1 cellular context compared by ENCODE assay signal in genomic region chr22:31895317-31896133, GRCh38.
TF ChIP-seq lines count a peak whose summit lies in the region.

No MANE protein-coding gene starts in this region.

TF ChIP-seq in K562, 482 proteins besides CTCF, POLR2A, EP300 and RAD21 (continued from another document and continues in another):
- TF ChIP-seq ZBTB2 (IDR thresholded peaks at IDR 0.05) (peak; percentile 57; the same call in 1 of the 2 replicates), GTF3C2 (IDR thresholded peaks at IDR 0.05; ENCODE audit: borderline replicate concordance, extremely low read depth, insufficient read length) (no peak), CCNT2 (IDR thresholded peaks at IDR 0.05; ENCODE audit: borderline replicate concordance, extremely low read depth, insufficient read length, low read depth, low read length) (peak; percentile 78), NCOA2 (IDR thresholded peaks at IDR 0.05; ENCODE audit: partially characterized antibody in 2 of 2) (peak in 1 of 2 experiments; percentile 18), HMBOX1 (IDR thresholded peaks at IDR 0.05) (peak; percentile 98), ZBTB1 (CRISPR knock-in tag; IDR thresholded peaks at IDR 0.05; ENCODE audit: borderline replicate concordance, low read depth) (no peak), HCFC1 (IDR thresholded peaks at IDR 0.05; ENCODE audit: low read depth, low read length) (no peak), DNMT1 (IDR thresholded peaks at IDR 0.05) (no peak), CBX5 (IDR thresholded peaks at IDR 0.05; ENCODE audit: borderline replicate concordance, low read depth) (no peak), RBM34 (IDR thresholded peaks at IDR 0.05; ENCODE audit: borderline replicate concordance, insufficient read depth, low read length) (no peak), ELK1 (CRISPR knock-in tag; IDR thresholded peaks at IDR 0.05) (no peak), ZNF217 (CRISPR knock-in tag; IDR thresholded peaks at IDR 0.05) (no peak), ZNF445 (CRISPR knock-in tag; IDR thresholded peaks at IDR 0.05; ENCODE audit: low read depth) (no peak), TSC22D4 (tag; IDR thresholded peaks at IDR 0.05) (no peak), SMAD2 (IDR thresholded peaks at IDR 0.05; ENCODE audit: low read depth, low read length) (no peak), KDM1A (IDR thresholded peaks at IDR 0.05) (peak; percentile 61 to 63), ZNF316 (IDR thresholded peaks at IDR 0.05) (peak; percentile 85), POLR2AphosphoS5 (IDR thresholded peaks at IDR 0.05; ENCODE audit: control insufficient read depth, insufficient read depth, low read depth, low read length) (peak; percentile 88), ZHX1 (conservative IDR thresholded peaks at IDR 0.05; ENCODE audit: low read length) (no peak), MTA3 (IDR thresholded peaks at IDR 0.05; ENCODE audit: borderline replicate concordance) (peak; percentile 55; the same call in 1 of the 2 replicates), MNT (conservative IDR thresholded peaks at IDR 0.05) (peak; percentile 36 to 68; a peak in 3 of 4 replicates), FIP1L1 (IDR thresholded peaks at IDR 0.05; ENCODE audit: low read depth, low read length, poor library complexity, severe bottlenecking) (no peak), ZNF592 (IDR thresholded peaks at IDR 0.05) (peak; percentile 70), ARID1B (IDR thresholded peaks at IDR 0.05) (peak; percentile 97), FOSL1 (tag; conservative IDR thresholded peaks at IDR 0.05) (peak; percentile 52), LARP7 (IDR thresholded peaks at IDR 0.05) (no peak), ARID2 (IDR thresholded peaks at IDR 0.05) (no peak), E2F6 (IDR thresholded peaks at IDR 0.05; ENCODE audit: borderline replicate concordance in 1 of 2, extremely low read depth in 1 of 2, insufficient read depth in 1 of 2, insufficient read length in 1 of 2, low read depth in 1 of 2, low read length in 1 of 2, poor library complexity in 1 of 2, severe bottlenecking in 1 of 2) (no peak), HDGF (IDR thresholded peaks at IDR 0.05) (no peak), AFF4 (CRISPR knock-in tag; IDR thresholded peaks at IDR 0.05) (no peak)
